In the genomic region with DNA sequence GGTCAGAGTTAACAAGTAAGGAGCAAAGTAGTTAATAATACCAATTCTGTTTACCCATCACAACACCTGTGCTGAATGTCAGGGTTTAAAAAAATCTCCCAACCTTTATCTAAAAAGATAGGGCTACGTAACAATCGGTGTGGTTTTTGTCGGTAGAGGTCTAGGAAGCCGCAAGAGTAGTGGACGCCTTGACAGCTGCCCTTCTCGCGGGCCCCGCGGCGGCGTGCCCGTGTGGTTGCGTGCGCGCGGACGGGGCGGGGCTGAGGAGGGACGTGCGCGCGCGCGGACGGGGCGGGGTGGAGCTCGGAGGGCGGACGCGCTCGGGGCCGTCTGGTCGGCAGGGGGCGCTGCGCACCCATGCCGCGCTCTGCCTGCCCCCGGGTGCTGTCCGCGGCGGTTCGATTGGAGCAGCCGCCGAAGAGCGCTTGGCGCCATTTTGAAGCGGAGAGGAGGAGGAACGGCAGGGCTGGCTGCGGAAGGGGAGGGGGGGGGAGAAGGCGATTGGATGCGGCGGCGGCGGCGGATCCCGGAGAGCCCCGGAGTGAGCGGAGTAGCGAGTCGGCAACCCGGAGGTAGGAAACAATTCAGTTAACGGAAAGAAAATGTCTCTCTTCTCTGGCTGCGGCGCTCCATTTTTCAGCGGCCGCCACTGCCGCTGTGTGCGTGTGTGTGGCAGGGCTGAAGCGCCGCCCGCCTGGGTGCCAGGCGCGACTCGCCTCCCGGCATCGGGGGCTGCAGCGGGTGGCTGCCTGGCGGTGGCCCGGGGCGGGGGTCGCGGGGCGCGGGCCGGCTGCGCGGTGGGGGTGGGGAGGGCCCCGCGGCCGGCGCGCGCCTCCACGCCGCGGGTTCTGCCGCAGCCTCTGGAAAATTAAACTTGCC, we compare ENCODE assay signal across 8 cellular contexts. TPM values are rescaled to one million over a fixed set of nuclear protein-coding genes. Genes with fewer than 3 reads are reported as not detected.
DNase-seq lines count a peak whose midpoint lies in the region; ATAC-seq, FAIRE-seq and TF ChIP-seq lines count a peak whose summit lies in the region.

A gene with protein sequence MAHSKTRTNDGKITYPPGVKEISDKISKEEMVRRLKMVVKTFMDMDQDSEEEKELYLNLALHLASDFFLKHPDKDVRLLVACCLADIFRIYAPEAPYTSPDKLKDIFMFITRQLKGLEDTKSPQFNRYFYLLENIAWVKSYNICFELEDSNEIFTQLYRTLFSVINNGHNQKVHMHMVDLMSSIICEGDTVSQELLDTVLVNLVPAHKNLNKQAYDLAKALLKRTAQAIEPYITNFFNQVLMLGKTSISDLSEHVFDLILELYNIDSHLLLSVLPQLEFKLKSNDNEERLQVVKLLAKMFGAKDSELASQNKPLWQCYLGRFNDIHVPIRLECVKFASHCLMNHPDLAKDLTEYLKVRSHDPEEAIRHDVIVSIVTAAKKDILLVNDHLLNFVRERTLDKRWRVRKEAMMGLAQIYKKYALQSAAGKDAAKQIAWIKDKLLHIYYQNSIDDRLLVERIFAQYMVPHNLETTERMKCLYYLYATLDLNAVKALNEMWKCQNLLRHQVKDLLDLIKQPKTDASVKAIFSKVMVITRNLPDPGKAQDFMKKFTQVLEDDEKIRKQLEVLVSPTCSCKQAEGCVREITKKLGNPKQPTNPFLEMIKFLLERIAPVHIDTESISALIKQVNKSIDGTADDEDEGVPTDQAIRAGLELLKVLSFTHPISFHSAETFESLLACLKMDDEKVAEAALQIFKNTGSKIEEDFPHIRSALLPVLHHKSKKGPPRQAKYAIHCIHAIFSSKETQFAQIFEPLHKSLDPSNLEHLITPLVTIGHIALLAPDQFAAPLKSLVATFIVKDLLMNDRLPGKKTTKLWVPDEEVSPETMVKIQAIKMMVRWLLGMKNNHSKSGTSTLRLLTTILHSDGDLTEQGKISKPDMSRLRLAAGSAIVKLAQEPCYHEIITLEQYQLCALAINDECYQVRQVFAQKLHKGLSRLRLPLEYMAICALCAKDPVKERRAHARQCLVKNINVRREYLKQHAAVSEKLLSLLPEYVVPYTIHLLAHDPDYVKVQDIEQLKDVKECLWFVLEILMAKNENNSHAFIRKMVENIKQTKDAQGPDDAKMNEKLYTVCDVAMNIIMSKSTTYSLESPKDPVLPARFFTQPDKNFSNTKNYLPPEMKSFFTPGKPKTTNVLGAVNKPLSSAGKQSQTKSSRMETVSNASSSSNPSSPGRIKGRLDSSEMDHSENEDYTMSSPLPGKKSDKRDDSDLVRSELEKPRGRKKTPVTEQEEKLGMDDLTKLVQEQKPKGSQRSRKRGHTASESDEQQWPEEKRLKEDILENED (N-terminal part only) (plus strand): TSS at position 431 of the 879 bp plus-strand sequence. CDS start 62,321 bp downstream, outside the sequence.

- H3K79me2 ChIP-seq in HepG2 (ENCODE audit: insufficient read depth, low read length) = peaks cover 40% of the 10 kb centered on the region

- H3K36me3 ChIP-seq in HepG2 (replicated peaks in 1 of 2; ENCODE audit: control insufficient read depth in 1 of 2, insufficient read depth in 2 of 2, low read length in 2 of 2) = no peaks in the 10 kb centered on the region

- peak within 1 kb of the TSS; percentile 86 to 94 (median 93) for H3K27ac Mint-ChIP-seq in CD14-positive monocyte

- H3K36me3 Mint-ChIP-seq in CD14-positive monocyte = no peaks in the 10 kb centered on the region

- peak within 1 kb of the TSS; percentile 83 to 96 (median 85) for H3K4me3 ChIP-seq in HepG2 (replicated peaks in 1 of 3; ENCODE audit: insufficient read depth in 1 of 3, low read depth in 2 of 3, low read length in 3 of 3)

- H3K4me1 Mint-ChIP-seq in CD14-positive monocyte = peaks cover 39% of the 10 kb centered on the region

- in situ Hi-C loops in HepG2 (cut with HindIII; ENCODE audit: extremely low pct_ligation_motif_present, low pct_unique_long_range_greater_than_20kb) = loop anchor here (5.0 to 25.0 kb wide), 3 partner anchors 66 to 951 kb away; no protein-coding TSS in a partner anchor

- no peaks in the 10 kb centered on the region for H3K9me3 Mint-ChIP-seq in CD14-positive monocyte

- H3K4me1 ChIP-seq in HepG2 (ENCODE audit: insufficient read depth, low read length) = peaks cover 31% of the 10 kb centered on the region

- POLR2A ChIA-PET in HepG2 (lab: Yijun Ruan, JAX) = interaction anchor here (0.8 to 1.7 kb wide), 5 partner anchors 9 to 957 kb away, joined by 3 to 8 read pairs (median 4); a partner anchor contains a TSS

- no TSS peak for BruUV-seq in HepG2 (replicated peaks; lab: Mats Ljungman, UMichigan)

- ATAC-seq in GM19372 (IDR thresholded peaks at IDR 0.05; ENCODE audit: low read depth, unreplicated experiment) = peak; percentile 81
- peak; percentile 63 for ATAC-seq in HG03558 (IDR thresholded peaks at IDR 0.05; ENCODE audit: extremely low read depth, unreplicated experiment)
- ATAC-seq in HepG2 = peak; percentile 90

- H3K9me3 ChIP-seq in HepG2 (ENCODE audit: low read length) = no peaks in the 10 kb centered on the region

- TF ChIP-seq RAD21 in HepG2 (CRISPR knock-in tag; IDR thresholded peaks at IDR 0.05) = peak; percentile 99

- DNase-seq in CD14-positive monocyte (ENCODE audit: low spot score) (peak; percentile 93), NCI-H748 treated with DMSO at 0.1 percent for 48 hours (lab: John Stamatoyannopoulos, UW) (peak; percentile 98), dermis microvascular lymphatic vessel endothelial cell (ENCODE audit: low read depth in 2 of 2) (peak; percentile 83 to 96), HepG2 (ENCODE audit: low spot score) (peak; percentile 87)
- DNase-seq in activated CD4-positive, alpha-beta T cell treated with anti-CD3 and anti-CD28 coated beads, Interleukin-2, amount 50 U/mL, for 4 hours = peak; percentile 89 to 93
- DNase-seq in stimulated activated CD4-positive, alpha-beta T cell treated with anti-CD3 and anti-CD28 coated beads, Interleukin-4, amount 100 ng/mL, for 1 hour = peak; percentile 95

- peak within 1 kb of the TSS; percentile 98 for H3K4me3 Mint-ChIP-seq in CD14-positive monocyte

- H4K20me1 ChIP-seq in HepG2 (ENCODE audit: insufficient read depth, low read length) = no peaks in the 10 kb centered on the region

- peak within 1 kb of the TSS; percentile 98 for H3K4me2 ChIP-seq in HepG2 (ENCODE audit: low read depth, low read length)

- TF ChIP-seq EP300 in HepG2 (IDR thresholded peaks at IDR 0.05; ENCODE audit: low read depth in 2 of 2, low read length in 2 of 2) (no peak), HepG2 (CRISPR knock-in tag; IDR thresholded peaks at IDR 0.05; ENCODE audit: borderline replicate concordance) (no peak)

- FAIRE-seq in HepG2 (lab: Jason Lieb, UNC) = peak; percentile 32

- H3K27me3 ChIP-seq in HepG2 (ENCODE audit: control insufficient read depth in 1 of 2, insufficient read depth in 2 of 2, low read length in 2 of 2) = no peaks in the 10 kb centered on the region; a peak in 1 of 5 replicates

- H2AFZ ChIP-seq in HepG2 (ENCODE audit: low read length) = peak within 1 kb of the TSS; percentile 74

- peak within 1 kb of the TSS; percentile 94 for H3K27ac ChIP-seq in HepG2 (ENCODE audit: extremely low read length, insufficient read depth, low read length)

- TF ChIP-seq CTCF in CD14-positive monocyte (IDR thresholded peaks at IDR 0.05) (peak; percentile 85), HepG2 (CRISPR knock-in tag; IDR thresholded peaks at IDR 0.05) (peak; percentile 92)

- H3K9ac ChIP-seq in HepG2 (ENCODE audit: insufficient read depth, low read depth, low read length) = peak within 1 kb of the TSS; percentile 81

- CTCF ChIA-PET in HepG2 (lab: Yijun Ruan, JAX; ENCODE audit: low intra/inter-chr PET ratio, low total read pairs) = interaction anchor here (1.4 to 1.7 kb wide), 3 partner anchors 53 to 83 kb away, joined by 12 to 21 read pairs (median 13); no protein-coding TSS in a partner anchor

- TF ChIP-seq POLR2A in HepG2 (IDR thresholded peaks at IDR 0.05; ENCODE audit: insufficient read depth in 1 of 2, low read depth in 2 of 2, low read length in 2 of 2) = peak; percentile 47 to 50; a peak in 1 of 4 replicates

- peaks cover 5 to 13% (median 7%) of the 10 kb centered on the region in 3 donors for H3K27me3 Mint-ChIP-seq in CD14-positive monocyte (ENCODE audit: low read depth in 3 of 3)

- WGBS in HepG2 (ENCODE audit: low lambda C conversion rate) = under 1% methylated on average over 21 of the region's 97 CpGs

- intact Hi-C loops in CD14-positive monocyte (cut with micrococcal nuclease) = loop anchor here (5.0 to 10.0 kb wide), 6 partner anchors 49 to 959 kb away; a partner anchor contains a TSS
- intact Hi-C loops in HepG2 (cut with micrococcal nuclease; ENCODE audit: unreplicated experiment) = loop anchor here (1.0 to 2.0 kb wide), 2 partner anchors 83 to 957 kb away; no protein-coding TSS in a partner anchor

RNA-seq across cellular contexts. Expression of the gene that starts here (rescaled TPM):
- polyA plus RNA-seq in CD14-positive monocyte = 10 to 100 TPM; 21.0 to 33.0 TPM
- total RNA-seq in dermis microvascular lymphatic vessel endothelial cell = 17.1 and 20.4 TPM in 2 replicates
- 24.6 and 53.7 TPM in 2 replicates for total RNA-seq in HepG2 (2016; rRNA removed; fragmentation: Illumina TruSeq; extraction: Trizol)
- total RNA-seq in HepG2 (2016; cell fraction: cytosol; rRNA removed; fragmentation: Illumina TruSeq; extraction: Trizol; ENCODE audit: low read depth) = 7.4 and 7.9 TPM in 2 replicates
- 22.7 and 47.5 TPM in 2 replicates for total RNA-seq in HepG2 (2016; cell fraction: insoluble cytoplasmic fraction; rRNA removed; fragmentation: Illumina TruSeq; extraction: Trizol)
- total RNA-seq in HepG2 (2016; cell fraction: membrane; rRNA removed; fragmentation: Illumina TruSeq; extraction: Trizol) = 9.7 and 11.0 TPM in 2 replicates
- total RNA-seq in HepG2 (2016; cell fraction: nucleus; rRNA removed; fragmentation: Illumina TruSeq; extraction: Trizol) = 56.7 and 57.7 TPM in 2 replicates
- 4.7 and 5.8 TPM in 2 replicates for polyA plus RNA-seq in HepG2 (2011; rRNA removed)
- 2.4 and 3.9 TPM in 2 replicates for polyA plus RNA-seq in HepG2 (2011; cell fraction: cytosol; rRNA removed)
- polyA plus RNA-seq in HepG2 (2011; cell fraction: nucleus; rRNA removed) = 6.2 and 7.3 TPM in 2 replicates
- polyA plus RNA-seq in HepG2 (2012) = 10.6 and 16.1 TPM in 2 replicates
- 0.51 and 0.53 TPM in 2 replicates for polyA plus RNA-seq in HepG2 (2016; cell fraction: cytosol; fragmentation: Illumina TruSeq; extraction: Trizol; ENCODE audit: low read depth)
- polyA plus RNA-seq in HepG2 (2016; cell fraction: insoluble cytoplasmic fraction; fragmentation: Illumina TruSeq; extraction: Trizol; ENCODE audit: low read depth) = 34.6 and 36.3 TPM in 2 replicates
- 1.4 and 2.0 TPM in 2 replicates for polyA plus RNA-seq in HepG2 (2016; cell fraction: membrane; fragmentation: Illumina TruSeq; extraction: Trizol; ENCODE audit: low read depth)
- polyA plus RNA-seq in HepG2 (2016; cell fraction: nucleus; fragmentation: Illumina TruSeq; extraction: Trizol; ENCODE audit: insufficient read depth, low read depth) = 29.6 and 30.0 TPM in 2 replicates
- 5.9 and 9.8 TPM in 2 replicates for polyA minus RNA-seq in HepG2 (2011; rRNA and poly(A)+ RNA removed; ENCODE audit: low replicate concordance)
- polyA minus RNA-seq in HepG2 (2011; cell fraction: cytosol; rRNA and poly(A)+ RNA removed) = 17.9 and 19.7 TPM in 2 replicates
- 75.3 and 79.7 TPM in 2 replicates for polyA minus RNA-seq in HepG2 (2011; cell fraction: nucleus; rRNA and poly(A)+ RNA removed)

Comparison
In these comparisons a context has a peak if more than half of its experiments do, and no peak if none do; other contexts are left out.
1. Peak in every context shown above with its lines: DNase-seq, ATAC-seq, H3K4me3 ChIP-seq and H3K27ac ChIP-seq.